Comparison of ENCODE assay signal across 1 cellular context in genomic region chr19:16591803-16592556, GRCh38.
TF ChIP-seq lines count a peak whose summit lies in the region.

No MANE protein-coding gene starts in this region.

TF ChIP-seq in HEK293, 187 proteins besides CTCF, POLR2A, EP300 and RAD21 (continued from another document):
- 0 out of 2 replicates have a peak, but pooled peaks have one; percentile 11 for TF ChIP-seq GLIS1 (tag by site-specific recombination; IDR thresholded peaks at IDR 0.05)
- TF ChIP-seq IKZF3 (tag by site-specific recombination; IDR thresholded peaks at IDR 0.05), result no peak
- 0 out of 2 replicates have a peak, but pooled peaks have one; percentile 43 for TF ChIP-seq PRDM10 (tag by site-specific recombination; IDR thresholded peaks at IDR 0.05)
